Comparison of ENCODE assay signal across 8 cellular contexts in genomic region chr1:78607334-78607927, GRCh38. TPM values are rescaled to one million over a fixed set of nuclear protein-coding genes. Genes with fewer than 3 reads are reported as not detected.
DNase-seq lines count a peak whose midpoint lies in the region; ATAC-seq and TF ChIP-seq lines count a peak whose summit lies in the region.

No MANE protein-coding gene starts in this region.

- peak; percentile 42 for TF ChIP-seq CTCF in GM10248 (IDR thresholded peaks at IDR 0.05; ENCODE audit: control extremely low read depth, extremely low read depth, low read depth, missing control alignments)
- peak; percentile 53 for TF ChIP-seq CTCF in MM.1S (IDR thresholded peaks at IDR 0.05; ENCODE audit: low read length)
- TF ChIP-seq CTCF in MCF 10A (IDR thresholded peaks at IDR 0.05; ENCODE audit: unreplicated experiment), result peak; percentile 54
- TF ChIP-seq CTCF in neural cell (IDR thresholded peaks at IDR 0.05; ENCODE audit: poor library complexity, severe bottlenecking), result peak; percentile 76

- H3K27me3 ChIP-seq in MM.1S (replicated peaks; ENCODE audit: insufficient read depth, low read length) (no peaks in the 10 kb centered on the region), neural cell (ENCODE audit: insufficient read depth, low read depth, low read length) (no peaks in the 10 kb centered on the region)

- no peaks in the 10 kb centered on the region for H3K9me3 Mint-ChIP-seq in MCF 10A (ENCODE audit: unreplicated experiment)
- H3K9me3 Mint-ChIP-seq in activated CD8-positive, alpha-beta memory T cell treated with anti-CD3 and anti-CD28 coated beads, Interleukin-2, amount 10 ng/mL, durations not matched to agents 7 days and 5 days (ENCODE audit: low read depth), result no peaks in the 10 kb centered on the region

- H3K4me3 ChIP-seq in MM.1S (ENCODE audit: low read length) (no peak overlapping the region), neural cell (ENCODE audit: low read length) (no peak overlapping the region)

- no peak for TF ChIP-seq EP300 in neural cell (conservative IDR thresholded peaks at IDR 0.05; ENCODE audit: poor library complexity, severe bottlenecking)

- H3K79me2 ChIP-seq in MM.1S (ENCODE audit: low read length) (no peaks in the 10 kb centered on the region), neural cell (replicated peaks; ENCODE audit: insufficient read depth, low read length) (no peaks in the 10 kb centered on the region)

- H3K4me1 Mint-ChIP-seq in MCF 10A (ENCODE audit: insufficient read depth, unreplicated experiment), result no peaks in the 10 kb centered on the region
- H3K4me1 Mint-ChIP-seq in activated CD8-positive, alpha-beta memory T cell treated with anti-CD3 and anti-CD28 coated beads, Interleukin-2, amount 10 ng/mL, durations not matched to agents 7 days and 5 days, result no peaks in the 10 kb centered on the region

- no peaks in the 10 kb centered on the region for H3K9me2 ChIP-seq in MM.1S (replicated peaks; ENCODE audit: insufficient read depth, low read length)
- H3K9me2 ChIP-seq in neural cell (ENCODE audit: insufficient read depth, low read length), result no peaks in the 10 kb centered on the region

- no peak overlapping the region for H3K4me3 Mint-ChIP-seq in MCF 10A (ENCODE audit: unreplicated experiment)
- H3K4me3 Mint-ChIP-seq in activated CD8-positive, alpha-beta memory T cell treated with anti-CD3 and anti-CD28 coated beads, Interleukin-2, amount 10 ng/mL, durations not matched to agents 7 days and 5 days, result no peak overlapping the region

- no peak for ATAC-seq in activated CD8-positive, alpha-beta memory T cell treated with anti-CD3 and anti-CD28 coated beads, Interleukin-2, amount 10 ng/mL, durations not matched to agents 7 days and 5 days
- ATAC-seq in HG02678 (IDR thresholded peaks at IDR 0.05; ENCODE audit: unreplicated experiment), result no peak

- no peaks in the 10 kb centered on the region for H3K36me3 ChIP-seq in MM.1S (replicated peaks; ENCODE audit: insufficient read depth, low read length)
- H3K36me3 ChIP-seq in neural cell (ENCODE audit: insufficient read depth, low read length), result no peaks in the 10 kb centered on the region

- peak; percentile 13 for DNase-seq in GM10248 (ENCODE audit: extremely low spot score)
- DNase-seq in MM.1S, result peak; percentile 59
- peak; percentile 43 for DNase-seq in MCF 10A (ENCODE audit: unreplicated experiment)
- DNase-seq in activated CD8-positive, alpha-beta memory T cell treated with anti-CD3 and anti-CD28 coated beads, Interleukin-2, amount 10 ng/mL, durations not matched to agents 7 days and 5 days, result no peak
- no peak for DNase-seq in NK-92 (lab: John Stamatoyannopoulos, UW; ENCODE audit: unreplicated experiment)
- no peak for DNase-seq in mucosa of gallbladder (ENCODE audit: low spot score)

- BruUV-seq in MCF 10A (replicated peaks; lab: Mats Ljungman, UMichigan), result no TSS peak

- H3K4me2 ChIP-seq in MM.1S (ENCODE audit: low read depth, low read length) (no peak overlapping the region), neural cell (ENCODE audit: low read length) (no peak overlapping the region)

- CTCF ChIA-PET in GM10248 (lab: Yijun Ruan, JAX) (interaction anchor here (1.0 to 5.2 kb wide), 9 partner anchors 9 to 477 kb away, joined by 3 to 39 read pairs (median 6); no protein-coding TSS in a partner anchor), MCF 10A (lab: Yijun Ruan, JAX) (interaction anchor here (0.6 to 9.7 kb wide), 42 partner anchors 10 to 924 kb away, joined by 3 to 195 read pairs (median 4); partner anchors contain the start of gene IFI44L)
- CTCF ChIA-PET in activated CD8-positive, alpha-beta memory T cell treated with anti-CD3 and anti-CD28 coated beads, Interleukin-2, amount 10 ng/mL, durations not matched to agents 7 days and 5 days (lab: Charles Lee), result interaction anchor here (0.9 to 4.4 kb wide), 6 partner anchors 10 to 603 kb away, joined by 3 to 32 read pairs (median 6); partner anchors contain the start of gene DNAJB4

- no peaks in the 10 kb centered on the region for H3K36me3 Mint-ChIP-seq in MCF 10A (ENCODE audit: insufficient read depth, unreplicated experiment)
- H3K36me3 Mint-ChIP-seq in activated CD8-positive, alpha-beta memory T cell treated with anti-CD3 and anti-CD28 coated beads, Interleukin-2, amount 10 ng/mL, durations not matched to agents 7 days and 5 days, result no peaks in the 10 kb centered on the region

- no peak overlapping the region for H3K27ac ChIP-seq in MM.1S (ENCODE audit: low read length)
- no peak overlapping the region for H3K27ac ChIP-seq in neural cell (ENCODE audit: low read length)

- H2AFZ ChIP-seq in MM.1S (ENCODE audit: low read length), result no peak overlapping the region
- H2AFZ ChIP-seq in neural cell (ENCODE audit: low read depth, low read length), result no peak overlapping the region

- intact Hi-C loops in MCF 10A (cut with micrococcal nuclease), result loop anchor here (1.0 to 10.0 kb wide), 6 partner anchors 113 to 477 kb away; partner anchors contain the start of gene PTGFR

- no peak overlapping the region for H3K9ac ChIP-seq in MM.1S (ENCODE audit: low read length)
- H3K9ac ChIP-seq in neural cell (ENCODE audit: low read length), result no peak overlapping the region

- H4K20me1 ChIP-seq in MM.1S (ENCODE audit: insufficient read depth, low read length) (no peaks in the 10 kb centered on the region), neural cell (ENCODE audit: insufficient read depth) (no peaks in the 10 kb centered on the region)

- H3K9me3 ChIP-seq in MM.1S (replicated peaks; ENCODE audit: insufficient read depth, low read length) (no peaks in the 10 kb centered on the region), neural cell (ENCODE audit: low read length) (no peaks in the 10 kb centered on the region)

- no peaks in the 10 kb centered on the region for H3K4me1 ChIP-seq in MM.1S (ENCODE audit: low read length)

- peak; percentile 80 for TF ChIP-seq RAD21 in neural cell (conservative IDR thresholded peaks at IDR 0.05)

- peak overlapping the region; percentile 59 for H3K27ac Mint-ChIP-seq in MCF 10A (ENCODE audit: low read depth, unreplicated experiment)
- no peak overlapping the region for H3K27ac Mint-ChIP-seq in activated CD8-positive, alpha-beta memory T cell treated with anti-CD3 and anti-CD28 coated beads, Interleukin-2, amount 10 ng/mL, durations not matched to agents 7 days and 5 days

- H3F3A ChIP-seq in MM.1S (ENCODE audit: insufficient read depth, low read length) (no peaks in the 10 kb centered on the region), neural cell (ENCODE audit: insufficient read depth, low read length, poor library complexity, severe bottlenecking) (no peaks in the 10 kb centered on the region)

- H3K27me3 Mint-ChIP-seq in MCF 10A (ENCODE audit: insufficient read depth, unreplicated experiment), result no peaks in the 10 kb centered on the region
- H3K27me3 Mint-ChIP-seq in activated CD8-positive, alpha-beta memory T cell treated with anti-CD3 and anti-CD28 coated beads, Interleukin-2, amount 10 ng/mL, durations not matched to agents 7 days and 5 days, result peaks cover 31% of the 10 kb centered on the region

- POLR2A ChIA-PET in GM10248 (lab: Yijun Ruan, JAX), result no interaction called here
- POLR2A ChIA-PET in MCF 10A (lab: Yijun Ruan, JAX), result interaction anchor here (0.6 to 2.8 kb wide), 4 partner anchors 407 to 476 kb away, joined by 3 to 18 read pairs (median 5); no protein-coding TSS in a partner anchor

TF ChIP-seq in neural cell, 6 proteins besides CTCF, POLR2A, EP300 and RAD21:
- TF ChIP-seq EZH2 (IDR thresholded peaks at IDR 0.05; ENCODE audit: borderline replicate concordance, insufficient read depth, low read length, poor library complexity, severe bottlenecking) (no peak), SMC3 (conservative IDR thresholded peaks at IDR 0.05; ENCODE audit: poor library complexity) (peak; percentile 83)

RNA-seq across cellular contexts. Expression of gene IFI44L, which starts 12.8 kb away (rescaled TPM):
- total RNA-seq in MCF 10A (2022) (8.0 and 11.9 TPM in 2 replicates), mucosa of gallbladder (4.4 TPM)
- polyA plus RNA-seq in neural cell, result 0.10 TPM in 1 of 2 replicates, not detected in the other
- 0.23 TPM in 1 of 2 replicates, not detected in the other for polyA minus RNA-seq in neural cell
- total RNA-seq in activated CD8-positive, alpha-beta memory T cell treated with anti-CD3 and anti-CD28 coated beads, Interleukin-2, amount 10 ng/mL, durations not matched to agents 7 days and 5 days, result 100 to 1,000 TPM; 158 to 443 TPM

RNA-seq across cellular contexts. Expression of gene IFI44, which starts 42.2 kb away (rescaled TPM):
- 7.5 and 7.7 TPM in 2 replicates for total RNA-seq in MCF 10A (2022)
- not detected in 2 replicates for polyA plus RNA-seq in neural cell
- not detected in 2 replicates for polyA minus RNA-seq in neural cell
- total RNA-seq in activated CD8-positive, alpha-beta memory T cell treated with anti-CD3 and anti-CD28 coated beads, Interleukin-2, amount 10 ng/mL, durations not matched to agents 7 days and 5 days, result 100 to 1,000 TPM; 155 to 367 TPM
- total RNA-seq in mucosa of gallbladder, result 22.7 TPM

Comparison
In these comparisons a context has a peak if more than half of its experiments do, and no peak if none do; other contexts are left out.
1. DNase-seq: peak in GM10248 (single experiment), MM.1S (single experiment) and MCF 10A (single experiment); none in activated CD8-positive, alpha-beta memory T cell treated with anti-CD3 and anti-CD28 coated beads, Interleukin-2, amount 10 ng/mL, durations not matched to agents 7 days and 5 days (single experiment), NK-92 (single experiment) and mucosa of gallbladder (single experiment).
2. RNA of gene IFI44L, which starts 12.8 kb away (total RNA-seq): 158 to 443 TPM in activated CD8-positive, alpha-beta memory T cell treated with anti-CD3 and anti-CD28 coated beads, Interleukin-2, amount 10 ng/mL, durations not matched to agents 7 days and 5 days; 8.0 to 11.9 TPM in MCF 10A and 4.4 TPM in mucosa of gallbladder (single experiment); every median in the first group is over 10 times any median in the second.
3. Peak in every context shown above with its lines, with median percentiles within 50 percentile points of each other: CTCF ChIP-seq.